Comparison of ENCODE assay signal across 24 cellular contexts in the genomic region with DNA sequence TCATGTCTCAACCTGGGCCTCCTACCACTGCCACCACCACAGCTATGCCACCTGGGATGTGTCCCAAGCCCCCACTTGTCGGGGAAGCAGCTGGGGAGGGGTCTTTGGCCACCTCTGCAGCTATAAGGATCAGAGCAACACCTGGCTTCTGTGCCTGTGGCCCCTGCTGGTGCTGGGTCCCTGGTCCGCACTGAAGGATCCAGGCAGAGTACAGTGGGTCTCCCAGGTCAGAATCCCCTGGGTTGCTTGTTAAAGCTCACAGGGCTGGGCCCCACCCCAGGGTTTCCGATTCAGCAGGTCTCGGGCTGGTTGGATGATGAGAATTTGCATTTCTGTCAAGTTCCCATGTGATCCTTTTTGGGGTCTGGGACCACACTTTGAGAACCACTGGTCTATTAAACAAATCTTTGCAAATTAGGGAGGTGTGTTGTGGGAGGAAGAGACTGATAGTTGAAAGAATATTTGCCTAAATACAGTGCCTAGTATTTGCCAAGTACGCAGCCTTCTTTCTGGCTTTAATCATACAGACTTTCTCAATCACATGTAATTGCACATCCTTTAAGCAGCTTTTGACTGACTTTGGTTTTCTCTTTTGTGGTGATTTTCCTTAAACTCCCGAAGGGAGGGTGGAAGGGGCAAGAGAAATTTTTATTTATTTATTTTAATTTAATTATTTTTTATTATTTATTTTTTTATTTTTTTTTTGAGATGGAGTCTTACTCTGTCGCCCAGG.
DNase-seq lines count a peak whose midpoint lies in the region; ATAC-seq, FAIRE-seq and TF ChIP-seq lines count a peak whose summit lies in the region.
"Had no signal": no experiment of that assay in that cellular context is flagged by ENCODE, and none has a peak within 500 bp of the region (broad histone marks: within the 10 kb centered on the region; RNA-seq: fewer than 3 reads in every experiment).

No MANE protein-coding gene starts in this region.

- no peak overlapping the region for H3K4me2 ChIP-seq in Karpas-422 (ENCODE audit: low read depth, low read length, poor library complexity, severe bottlenecking)

- H3K4me3 Mint-ChIP-seq in activated T-helper 2 cell treated with anti-CD3 and anti-CD28 coated beads, Interferon-gamma antibody, Interleukin-2, Interleukin-4, amounts not matched to agents 10 μg/mL and 5 μg/mL and 100 μg/mL, durations not matched to agents 14 hours and 24 hours and 36 hours (ENCODE audit: low read depth), result no peak overlapping the region
- H3K4me3 Mint-ChIP-seq: activated naive CD8-positive, alpha-beta T cell treated with anti-CD3 and anti-CD28 coated beads, Interleukin-2, amount 10 ng/mL, durations not matched to agents 7 days and 5 days had no signal

- H3K36me3 ChIP-seq in Karpas-422 (ENCODE audit: insufficient read depth, low read length) (no peaks in the 10 kb centered on the region), body of pancreas (replicated peaks in 1 of 2; ENCODE audit: insufficient read depth in 1 of 2, low read depth in 2 of 2) (no peaks in the 10 kb centered on the region), kidney (ENCODE audit: control insufficient read depth in 1 of 2, insufficient read depth in 2 of 2, low read length in 2 of 2) (no peaks in the 10 kb centered on the region), prostate gland (no peaks in the 10 kb centered on the region)
- H3K36me3 ChIP-seq: esophagus muscularis mucosa, SJSA1 had no signal

- no peaks in the 10 kb centered on the region for H3K27me3 Mint-ChIP-seq in activated T-helper 2 cell treated with anti-CD3 and anti-CD28 coated beads, Interferon-gamma antibody, Interleukin-2, Interleukin-4, amounts not matched to agents 10 μg/mL and 5 μg/mL and 100 μg/mL, durations not matched to agents 14 hours and 24 hours and 36 hours (ENCODE audit: low read depth)

- no peak overlapping the region for H3K27ac Mint-ChIP-seq in activated T-helper 2 cell treated with anti-CD3 and anti-CD28 coated beads, Interferon-gamma antibody, Interleukin-2, Interleukin-4, amounts not matched to agents 10 μg/mL and 5 μg/mL and 100 μg/mL, durations not matched to agents 14 hours and 24 hours and 36 hours
- H3K27ac Mint-ChIP-seq: activated naive CD8-positive, alpha-beta T cell treated with anti-CD3 and anti-CD28 coated beads, Interleukin-2, amount 10 ng/mL, durations not matched to agents 7 days and 5 days had no signal

- no peak for TF ChIP-seq CTCF in body of pancreas (IDR thresholded peaks at IDR 0.05)
- no peak for TF ChIP-seq CTCF in kidney (IDR thresholded peaks at IDR 0.05; ENCODE audit: borderline replicate concordance, extremely low read depth, insufficient read depth)
- no peak for TF ChIP-seq CTCF in prostate gland (IDR thresholded peaks at IDR 0.05)

- peaks cover 15% of the 10 kb centered on the region for H3K4me1 ChIP-seq in Karpas-422 (ENCODE audit: low read length)
- peaks cover 78% of the 10 kb centered on the region for H3K4me1 ChIP-seq in body of pancreas
- peaks cover 16 to 44% of the 10 kb centered on the region in 2 donors for H3K4me1 ChIP-seq in kidney (ENCODE audit: control insufficient read depth in 1 of 2, insufficient read depth in 1 of 2, low read depth in 1 of 2, low read length in 2 of 2)
- H3K4me1 ChIP-seq in prostate gland (replicated peaks), result peaks cover 25% of the 10 kb centered on the region

- FAIRE-seq in kidney (lab: Jason Lieb, UNC), result no peak
- FAIRE-seq in HTR-8/SVneo (lab: Jason Lieb, UNC), result no peak
- FAIRE-seq: D721Med, urothelium cell line had no signal

- no peaks in the 10 kb centered on the region for H3K79me2 ChIP-seq in Karpas-422 (ENCODE audit: low read length)

- H2AFZ ChIP-seq in Karpas-422 (ENCODE audit: low read length), result no peak overlapping the region

- ATAC-seq in body of pancreas (no peak), HG03571 (IDR thresholded peaks at IDR 0.05; ENCODE audit: unreplicated experiment) (no peak)
- ATAC-seq: left cardiac atrium had no signal

- H4K20me1 ChIP-seq in Karpas-422 (ENCODE audit: insufficient read depth, low read depth, low read length), result no peaks in the 10 kb centered on the region

- no peaks in the 10 kb centered on the region for H3K36me3 Mint-ChIP-seq in activated T-helper 2 cell treated with anti-CD3 and anti-CD28 coated beads, Interferon-gamma antibody, Interleukin-2, Interleukin-4, amounts not matched to agents 10 μg/mL and 5 μg/mL and 100 μg/mL, durations not matched to agents 14 hours and 24 hours and 36 hours (ENCODE audit: low read depth)
- H3K36me3 Mint-ChIP-seq: activated naive CD8-positive, alpha-beta T cell treated with anti-CD3 and anti-CD28 coated beads, Interleukin-2, amount 10 ng/mL, durations not matched to agents 7 days and 5 days; naive B cell had no signal

- H3K4me3 ChIP-seq in Karpas-422 (ENCODE audit: low read length) (no peak overlapping the region), body of pancreas (no peak overlapping the region), kidney (ENCODE audit: low read length in 2 of 2) (peak overlapping the region in 1 of 2 donors; percentile 35), prostate gland (no peak overlapping the region)
- H3K4me3 ChIP-seq: esophagus muscularis mucosa, SJSA1 had no signal

- H3K9me3 ChIP-seq in Karpas-422 (ENCODE audit: low read length) (no peaks in the 10 kb centered on the region), body of pancreas (no peaks in the 10 kb centered on the region), kidney (ENCODE audit: control insufficient read depth in 1 of 2, low read length in 2 of 2) (no peaks in the 10 kb centered on the region), prostate gland (no peaks in the 10 kb centered on the region)
- H3K9me3 ChIP-seq: esophagus muscularis mucosa, SJSA1 had no signal

- H3K9ac ChIP-seq in Karpas-422 (ENCODE audit: low read length) (no peak overlapping the region), kidney (ENCODE audit: low read length in 2 of 2) (peak overlapping the region in 1 of 2 donors; percentile 29)

- TF ChIP-seq POLR2A in body of pancreas (IDR thresholded peaks at IDR 0.05) (no peak), prostate gland (IDR thresholded peaks at IDR 0.05) (no peak)

- DNase-seq in AG08395 (ENCODE audit: low spot score), result peak; percentile 19
- DNase-seq in Karpas-422, result peak; percentile 44
- DNase-seq in body of pancreas, result no peak
- no peak for DNase-seq in kidney
- no peak for DNase-seq in prostate gland (ENCODE audit: low spot score)
- no peak for DNase-seq in HTR-8/SVneo (ENCODE audit: insufficient read length, low spot score)
- DNase-seq in activated T-helper 2 cell treated with anti-CD3 and anti-CD28 coated beads, Interferon-gamma antibody, Interleukin-2, Interleukin-4, amounts not matched to agents 10 μg/mL and 5 μg/mL and 100 μg/mL, durations not matched to agents 14 hours and 24 hours and 36 hours (ENCODE audit: low spot score), result no peak
- DNase-seq: activated CD8-positive, alpha-beta memory T cell treated with anti-CD3 and anti-CD28 coated beads, Interleukin-2, amount 50 U/mL, for 48 hours; activated effector memory CD4-positive, alpha-beta T cell treated with Interleukin-2 at 50 U/mL for 16 hours; activated naive CD8-positive, alpha-beta T cell treated with anti-CD3 and anti-CD28 coated beads, Interleukin-2, amount 10 ng/mL, durations not matched to agents 7 days and 5 days; effector CD8-positive, alpha-beta T cell; HCEC 1CT; Kasumi-1; left cardiac atrium; mesenchymal stem cell; naive B cell; NCI-H1105 treated with DMSO at 0.1 percent for 48 hours; NCI-H345; OCI-M1 had no signal

- H3K27me3 ChIP-seq in Karpas-422 (ENCODE audit: low read length), result no peaks in the 10 kb centered on the region
- no peaks in the 10 kb centered on the region for H3K27me3 ChIP-seq in body of pancreas
- H3K27me3 ChIP-seq in prostate gland (replicated peaks; ENCODE audit: insufficient read depth), result no peaks in the 10 kb centered on the region
- H3K27me3 ChIP-seq: esophagus muscularis mucosa, SJSA1 had no signal

- 85 to 91% methylated on average over 7 of the region's 7 CpGs for WGBS in body of pancreas, 2 donors
- 79% methylated on average over 7 of the region's 7 CpGs for WGBS in prostate gland

- H3K9me2 ChIP-seq in Karpas-422 (replicated peaks; ENCODE audit: insufficient read depth, low read length), result no peaks in the 10 kb centered on the region

- intact Hi-C loops in body of pancreas (cut with DNase I), result no loop called here
- intact Hi-C loops in kidney (cut with DNase I), result no loop called here
- intact Hi-C loops in prostate gland (cut with DNase I), result loop anchor here (5.0 kb wide), 3 partner anchors 123 to 302 kb away; no protein-coding TSS in a partner anchor
- intact Hi-C loops in activated T-helper 2 cell treated with anti-CD3 and anti-CD28 coated beads, Interferon-gamma antibody, Interleukin-2, Interleukin-4, amounts not matched to agents 10 μg/mL and 5 μg/mL and 100 μg/mL, durations not matched to agents 14 hours and 24 hours and 36 hours (cut with micrococcal nuclease), result loop anchor here (5.0 kb wide), 1 partner anchor 108 kb away; no protein-coding TSS in a partner anchor

- H3K4me1 Mint-ChIP-seq in activated T-helper 2 cell treated with anti-CD3 and anti-CD28 coated beads, Interferon-gamma antibody, Interleukin-2, Interleukin-4, amounts not matched to agents 10 μg/mL and 5 μg/mL and 100 μg/mL, durations not matched to agents 14 hours and 24 hours and 36 hours (ENCODE audit: low read depth), result peaks cover 40% of the 10 kb centered on the region

- H3K27ac ChIP-seq in Karpas-422 (ENCODE audit: low read length) (no peak overlapping the region), body of pancreas (peak overlapping the region; percentile 26 to 87 (median 69)), kidney (ENCODE audit: low read depth in 2 of 2, low read length in 2 of 2) (peak overlapping the region; percentile 38 to 96), prostate gland (peak overlapping the region in 1 of 2 donors; percentile 65)
- H3K27ac ChIP-seq: SJSA1 had no signal

- no peaks in the 10 kb centered on the region for H3K9me3 Mint-ChIP-seq in activated T-helper 2 cell treated with anti-CD3 and anti-CD28 coated beads, Interferon-gamma antibody, Interleukin-2, Interleukin-4, amounts not matched to agents 10 μg/mL and 5 μg/mL and 100 μg/mL, durations not matched to agents 14 hours and 24 hours and 36 hours
- H3K9me3 Mint-ChIP-seq: activated naive CD8-positive, alpha-beta T cell treated with anti-CD3 and anti-CD28 coated beads, Interleukin-2, amount 10 ng/mL, durations not matched to agents 7 days and 5 days; naive B cell had no signal

Comparison
In these comparisons a context has a peak if more than half of its experiments do, and no peak if none do; other contexts are left out.
1. DNase-seq: peak in AG08395 (single experiment) and Karpas-422 (single experiment); none in body of pancreas (0 of 4), kidney (single experiment), prostate gland (single experiment), HTR-8/SVneo (single experiment) and activated T-helper 2 cell treated with anti-CD3 and anti-CD28 coated beads, Interferon-gamma antibody, Interleukin-2, Interleukin-4, amounts not matched to agents 10 μg/mL and 5 μg/mL and 100 μg/mL, durations not matched to agents 14 hours and 24 hours and 36 hours (single experiment).
2. intact Hi-C loops: an anchor here in prostate gland (5.0 kb wide) and activated T-helper 2 cell treated with anti-CD3 and anti-CD28 coated beads, Interferon-gamma antibody, Interleukin-2, Interleukin-4, amounts not matched to agents 10 μg/mL and 5 μg/mL and 100 μg/mL, durations not matched to agents 14 hours and 24 hours and 36 hours (5.0 kb wide); none called in body of pancreas and kidney.